Comparison of ENCODE assay signal across 16 cellular contexts in genomic region chr4:125985856-125986255, GRCh38.
DNase-seq lines count a peak whose midpoint lies in the region; FAIRE-seq and TF ChIP-seq lines count a peak whose summit lies in the region.
"Had no signal": no experiment of that assay in that cellular context is flagged by ENCODE, and none has a peak within 500 bp of the region (broad histone marks: within the 10 kb centered on the region; RNA-seq: fewer than 3 reads in every experiment).

No MANE protein-coding gene starts in this region.

- no peaks in the 10 kb centered on the region for H3K23me2 ChIP-seq in H1 (ENCODE audit: low read depth, low read length)

- POLR2A ChIA-PET in MCF 10A (lab: Yijun Ruan, JAX), result interaction anchor here (0.6 kb wide), 1 partner anchor 485 kb away, joined by 3 read pairs; no protein-coding TSS in a partner anchor
- POLR2A ChIA-PET in H1 (lab: Charles Lee; ENCODE audit: partially characterized antibody), result no interaction called here

- 41% methylated on average over 2 of the region's 3 CpGs for WGBS in mammary epithelial cell (ENCODE audit: low coverage, missing lambda C conversion rate)
- 57% methylated on average over 3 of the region's 3 CpGs; no CpG with 5 or more reads in 1 of the 2 experiments for WGBS in H1 (ENCODE audit: extremely low coverage in 1 of 2, insufficient coverage in 1 of 2, insufficient read length in 1 of 2, insufficient replicate concordance in 2 of 2, low coverage in 1 of 2, low lambda C conversion rate in 2 of 2, missing lambda C conversion rate in 1 of 2), 2 experiments

- H3K9ac ChIP-seq in mammary epithelial cell (ENCODE audit: insufficient read depth, low read length) (no peak overlapping the region), H1 (replicated peaks in 1 of 4; ENCODE audit: extremely low read depth in 1 of 4, low read depth in 3 of 4, low read length in 3 of 4) (no peak overlapping the region)

- H3K27ac ChIP-seq in mammary epithelial cell (ENCODE audit: insufficient read depth, low read depth, low read length) (no peak overlapping the region), H1 (ENCODE audit: low read depth, low read length) (no peak overlapping the region)
- H3K27ac ChIP-seq: prostate gland had no signal

- H3K4ac ChIP-seq in H1 (replicated peaks; ENCODE audit: insufficient read length, low read depth, low read length), result no peak overlapping the region

- H3K9me3 ChIP-seq in mammary epithelial cell (replicated peaks; ENCODE audit: insufficient read depth, low read length) (no peaks in the 10 kb centered on the region), H1 (ENCODE audit: insufficient read depth in 2 of 2, low read depth in 1 of 2, low read length in 1 of 2) (0 out of 4 replicates have a peak, but pooled peaks cover 0 to 3% of the 10 kb centered on the region in 2 experiments)
- H3K9me3 ChIP-seq: prostate gland had no signal

- H3K27ac Mint-ChIP-seq in MCF 10A (ENCODE audit: low read depth, unreplicated experiment) (no peak overlapping the region), HFFc6 (no peak overlapping the region)
- H3K27ac Mint-ChIP-seq: dendritic cell treated with granulocyte-macrophage colony-stimulating factor and Interleukin-4, amounts not matched to agents 40 ng/mL and 50 ng/mL, for 4 days; mesothelial cell of epicardium had no signal

- peak; percentile 77 for FAIRE-seq in H1 (lab: Jason Lieb, UNC)

- intact Hi-C loops in mammary epithelial cell (cut with micrococcal nuclease), result no loop called here
- intact Hi-C loops in MCF 10A (cut with micrococcal nuclease), result no loop called here
- intact Hi-C loops in posterior vena cava (cut with DNase I), result no loop called here

- H4K91ac ChIP-seq in H1 (replicated peaks; ENCODE audit: insufficient read length, low read length), result no peak overlapping the region

- no peaks in the 10 kb centered on the region for H3K4me1 Mint-ChIP-seq in MCF 10A (ENCODE audit: insufficient read depth, unreplicated experiment)
- H3K4me1 Mint-ChIP-seq in HFFc6 (ENCODE audit: low read depth), result no peaks in the 10 kb centered on the region
- H3K4me1 Mint-ChIP-seq: mesothelial cell of epicardium had no signal

- peak in 1 of 2 experiments; percentile 44; a peak in 1 of 3 replicates for TF ChIP-seq EP300 in H1 (IDR thresholded peaks at IDR 0.05; ENCODE audit: borderline replicate concordance in 1 of 2, low read depth in 2 of 2, low read length in 2 of 2)

- H3K27me3 Mint-ChIP-seq in MCF 10A (ENCODE audit: insufficient read depth, unreplicated experiment) (no peaks in the 10 kb centered on the region), HFFc6 (ENCODE audit: insufficient read depth) (no peaks in the 10 kb centered on the region)
- H3K27me3 Mint-ChIP-seq: dendritic cell treated with granulocyte-macrophage colony-stimulating factor and Interleukin-4, amounts not matched to agents 40 ng/mL and 50 ng/mL, for 4 days had no signal

- BruUV-seq in mammary epithelial cell (replicated peaks; lab: Mats Ljungman, UMichigan) (no TSS peak), MCF 10A (replicated peaks; lab: Mats Ljungman, UMichigan) (no TSS peak)

- H3K9me3 Mint-ChIP-seq in MCF 10A (ENCODE audit: unreplicated experiment) (no peaks in the 10 kb centered on the region), HFFc6 (no peaks in the 10 kb centered on the region)
- H3K9me3 Mint-ChIP-seq: mesothelial cell of epicardium had no signal

- H3K4me3 ChIP-seq in mammary epithelial cell (replicated peaks in 1 of 3; ENCODE audit: insufficient read depth in 1 of 3, low read depth in 2 of 3, low read length in 3 of 3) (no peak overlapping the region), H1 (ENCODE audit: extremely low read depth in 1 of 4, insufficient read depth in 2 of 4, low read depth in 3 of 4, low read length in 4 of 4) (peak overlapping the region in 1 of 4 experiments; percentile 26; a peak in 1 of 8 replicates)
- H3K4me3 ChIP-seq: prostate gland had no signal

- H3K4me1 ChIP-seq in mammary epithelial cell (ENCODE audit: insufficient read depth, low read length), result no peaks in the 10 kb centered on the region
- peaks cover 0 to 4% (median under 1%) of the 10 kb centered on the region in 4 experiments; a peak in 4 of 7 replicates for H3K4me1 ChIP-seq in H1 (replicated peaks in 1 of 4; ENCODE audit: control insufficient read depth in 3 of 4, insufficient read depth in 4 of 4, low read length in 3 of 4)
- H3K4me1 ChIP-seq: prostate gland had no signal

- H3K14ac ChIP-seq in H1 (ENCODE audit: insufficient read length), result no peak overlapping the region

- no peak for DNase-seq in mammary epithelial cell
- DNase-seq in MCF 10A (ENCODE audit: unreplicated experiment), result no peak
- DNase-seq in NCI-H2029 treated with DMSO at 0.1 percent for 48 hours (lab: John Stamatoyannopoulos, UW), result peak; percentile 34
- peak in 1 of 2 experiments; percentile 88 for DNase-seq in H1 (ENCODE audit: low read depth in 1 of 2, low spot score in 2 of 2)
- no peak for DNase-seq in retina
- no peak for DNase-seq in posterior vena cava (ENCODE audit: low spot score)
- DNase-seq in LoVo (ENCODE audit: low spot score), result no peak
- no peak for DNase-seq in HFFc6
- DNase-seq: DND-41, glutamatergic neuron, Karpas-422, NCI-H526 treated with DMSO at 0.1 percent for 48 hours, substantia nigra had no signal

- no peak overlapping the region for H2AK5ac ChIP-seq in H1 (ENCODE audit: low read depth, low read length)

- no peaks in the 10 kb centered on the region for H4K20me1 ChIP-seq in mammary epithelial cell (ENCODE audit: insufficient read depth, low read length)
- no peaks in the 10 kb centered on the region for H4K20me1 ChIP-seq in H1 (replicated peaks in 1 of 2; ENCODE audit: control insufficient read depth in 1 of 2, insufficient read depth in 2 of 2, low read length in 2 of 2)

- H3K4me3 Mint-ChIP-seq in MCF 10A (ENCODE audit: unreplicated experiment), result no peak overlapping the region
- no peak overlapping the region for H3K4me3 Mint-ChIP-seq in HFFc6
- H3K4me3 Mint-ChIP-seq: dendritic cell treated with granulocyte-macrophage colony-stimulating factor and Interleukin-4, amounts not matched to agents 40 ng/mL and 50 ng/mL, for 4 days; mesothelial cell of epicardium had no signal

- no peak for TF ChIP-seq POLR2A in H1 (IDR thresholded peaks at IDR 0.05; ENCODE audit: control extremely low read depth in 1 of 2, low read depth in 2 of 2, low read length in 2 of 2)

- H3K79me2 ChIP-seq in mammary epithelial cell (ENCODE audit: insufficient read depth, low read length) (no peaks in the 10 kb centered on the region), H1 (ENCODE audit: control insufficient read depth in 1 of 2, insufficient read depth in 2 of 2, low read length in 2 of 2) (no peaks in the 10 kb centered on the region)

- no peaks in the 10 kb centered on the region for H3K27me3 ChIP-seq in mammary epithelial cell (ENCODE audit: insufficient read depth, low read length)
- no peaks in the 10 kb centered on the region for H3K27me3 ChIP-seq in H1 (replicated peaks in 1 of 4; ENCODE audit: control insufficient read depth in 3 of 4, extremely low read depth in 1 of 4, insufficient read depth in 3 of 4, low read length in 3 of 4)

- H3K56ac ChIP-seq in H1 (replicated peaks; ENCODE audit: insufficient read length, low read depth, low read length), result no peak overlapping the region

- H3K4me2 ChIP-seq in mammary epithelial cell (ENCODE audit: insufficient read depth, low read depth, low read length) (no peak overlapping the region), H1 (ENCODE audit: insufficient read depth in 1 of 2, low read depth in 2 of 2, low read length in 2 of 2) (0 out of 4 replicates have a peak overlapping the region, but pooled peaks of 1 of the 2 experiments have one; percentile 6)

- peak overlapping the region; percentile 0 for H2AFZ ChIP-seq in mammary epithelial cell (ENCODE audit: low read depth, low read length)
- peak overlapping the region; percentile 95; the same call in 1 of the 2 replicates for H2AFZ ChIP-seq in H1 (ENCODE audit: low read length)

- H3K18ac ChIP-seq in H1 (ENCODE audit: extremely low read depth, low read length), result no peak overlapping the region

- H3K36me3 ChIP-seq in mammary epithelial cell (ENCODE audit: insufficient read depth, low read length) (no peaks in the 10 kb centered on the region), H1 (ENCODE audit: control insufficient read depth in 2 of 4, insufficient read depth in 4 of 4, low read length in 3 of 4) (no peaks in the 10 kb centered on the region)
- H3K36me3 ChIP-seq: prostate gland had no signal

- H3K79me1 ChIP-seq in H1 (ENCODE audit: low read depth, low read length), result no peaks in the 10 kb centered on the region

- TF ChIP-seq CTCF in mammary epithelial cell (conservative IDR thresholded peaks at IDR 0.05 in 1 of 2, IDR thresholded peaks at IDR 0.05 in 1 of 2; ENCODE audit: extremely low read depth in 1 of 2, insufficient read depth in 1 of 2, low read depth in 1 of 2, low read length in 2 of 2) (no peak), MCF 10A (IDR thresholded peaks at IDR 0.05; ENCODE audit: unreplicated experiment) (no peak), H1 (IDR thresholded peaks at IDR 0.05; ENCODE audit: control extremely low read depth in 1 of 3, insufficient read depth in 1 of 3, low read depth in 1 of 3, low read length in 3 of 3) (no peak), HFFc6 (IDR thresholded peaks at IDR 0.05) (no peak)

- CTCF ChIA-PET in mammary epithelial cell (lab: Charles Lee; ENCODE audit: low non-redundant PET) (no interaction called here), MCF 10A (lab: Yijun Ruan, JAX) (interaction anchor here (1.0 to 1.2 kb wide), 2 partner anchors 8 to 35 kb away, joined by 3 to 4 read pairs; no protein-coding TSS in a partner anchor), H1 (lab: Charles Lee; ENCODE audit: partially characterized antibody) (interaction anchor here (0.6 to 1.7 kb wide), 2 partner anchors 121 to 418 kb away, joined by 3 to 4 read pairs; no protein-coding TSS in a partner anchor)

- TF ChIP-seq RAD21 in H1 (IDR thresholded peaks at IDR 0.05 in 1 of 2, conservative IDR thresholded peaks at IDR 0.05 in 1 of 2; ENCODE audit: low read depth in 2 of 2, low read length in 2 of 2), result no peak

- no peak overlapping the region for H2BK120ac ChIP-seq in H1 (replicated peaks; ENCODE audit: low read depth, low read length)

- dilution Hi-C loops in mammary epithelial cell (cut with HindIII; ENCODE audit: low sequenced_read_pairs), result no loop called here

- H2BK5ac ChIP-seq in H1 (ENCODE audit: low read depth, low read length), result no peak overlapping the region

- H4K8ac ChIP-seq in H1 (ENCODE audit: extremely low read depth, insufficient read depth, low read length), result no peak overlapping the region

- no peak overlapping the region for H2BK15ac ChIP-seq in H1 (ENCODE audit: low read length)

- no peaks in the 10 kb centered on the region for H3K36me3 Mint-ChIP-seq in MCF 10A (ENCODE audit: insufficient read depth, unreplicated experiment)
- H3K36me3 Mint-ChIP-seq in HFFc6 (ENCODE audit: low read depth), result no peaks in the 10 kb centered on the region
- H3K36me3 Mint-ChIP-seq: mesothelial cell of epicardium had no signal

- no peak overlapping the region for H2BK12ac ChIP-seq in H1 (ENCODE audit: low read depth, low read length)

- H4K5ac ChIP-seq in H1 (ENCODE audit: insufficient read length, low read depth, low read length), result no peak overlapping the region

- in situ Hi-C loops in mammary epithelial cell (cut with MboI; ENCODE audit: low sequenced_read_pairs in 2 of 2), result no loop called here

- H3K23ac ChIP-seq in H1 (ENCODE audit: insufficient read length), result no peak overlapping the region

- no peak overlapping the region for H2BK20ac ChIP-seq in H1 (ENCODE audit: low read length)

TF ChIP-seq in H1, 55 proteins besides CTCF, POLR2A, EP300 and RAD21 (continues in another document):
- no peak for TF ChIP-seq TAF1 (IDR thresholded peaks at IDR 0.05; ENCODE audit: low read depth, low read length)
